In genomic region chr9:128902351-128903078, GRCh38 we compare ENCODE assay signal across 8 cellular contexts. TPM values are rescaled to one million over a fixed set of nuclear protein-coding genes. Genes with fewer than 3 reads are reported as not detected.
DNase-seq lines count a peak whose midpoint lies in the region; ATAC-seq and TF ChIP-seq lines count a peak whose summit lies in the region.

No MANE protein-coding gene starts in this region.

- H3K4me2 ChIP-seq in MM.1S (ENCODE audit: low read depth, low read length): peak overlapping the region; percentile 80

- peaks cover 41% of the 10 kb centered on the region for H3K79me2 ChIP-seq in MM.1S (ENCODE audit: low read length)

- peaks cover 5% of the 10 kb centered on the region for H3F3A ChIP-seq in MM.1S (ENCODE audit: insufficient read depth, low read length)

- no peak for TF ChIP-seq CTCF in MM.1S (IDR thresholded peaks at IDR 0.05; ENCODE audit: low read length)
- no peak for TF ChIP-seq CTCF in left ventricle myocardium inferior (IDR thresholded peaks at IDR 0.05; ENCODE audit: borderline replicate concordance)
- no peak for TF ChIP-seq CTCF in testis (IDR thresholded peaks at IDR 0.05)

- no peaks in the 10 kb centered on the region for H3K9me2 ChIP-seq in MM.1S (replicated peaks; ENCODE audit: insufficient read depth, low read length)

- intact Hi-C loops in left ventricle myocardium inferior (cut with micrococcal nuclease) (no loop called here), testis (cut with DNase I; ENCODE audit: low total_unique reads) (no loop called here)

- H3K27me3 ChIP-seq in MM.1S (replicated peaks; ENCODE audit: insufficient read depth, low read length): no peaks in the 10 kb centered on the region
- H3K27me3 ChIP-seq in left ventricle myocardium inferior (ENCODE audit: low read depth): no peaks in the 10 kb centered on the region
- no peaks in the 10 kb centered on the region for H3K27me3 ChIP-seq in testis

- H3K4me1 ChIP-seq in MM.1S (ENCODE audit: low read length) (peaks cover 35% of the 10 kb centered on the region), left ventricle myocardium inferior (peaks cover 79% of the 10 kb centered on the region), testis (peaks cover 25% of the 10 kb centered on the region)

- H3K4me3 ChIP-seq in MM.1S (ENCODE audit: low read length) (peak overlapping the region; percentile 23; the same call in 1 of the 2 replicates), left ventricle myocardium inferior (no peak overlapping the region), testis (no peak overlapping the region)

- peak overlapping the region; percentile 64; the same call in 1 of the 2 replicates for H3K27ac ChIP-seq in MM.1S (ENCODE audit: low read length)
- H3K27ac ChIP-seq in left ventricle myocardium inferior (replicated peaks): peak overlapping the region; percentile 82
- no peak overlapping the region for H3K27ac ChIP-seq in testis

- H4K20me1 ChIP-seq in MM.1S (ENCODE audit: insufficient read depth, low read length): no peaks in the 10 kb centered on the region

- H3K9ac ChIP-seq in MM.1S (ENCODE audit: low read length): peak overlapping the region; percentile 35; the same call in 1 of the 2 replicates

- no peak for TF ChIP-seq POLR2A in testis (IDR thresholded peaks at IDR 0.05)

- WGBS in testis, 2 donors: 72 to 80% methylated on average over 11 to 23 of the region's 23 CpGs

- H3K36me3 ChIP-seq in MM.1S (replicated peaks; ENCODE audit: insufficient read depth, low read length) (no peaks in the 10 kb centered on the region), left ventricle myocardium inferior (peaks cover 17% of the 10 kb centered on the region), testis (ENCODE audit: low read depth, missing control alignments) (no peaks in the 10 kb centered on the region)

- peak; percentile 82 for ATAC-seq in GM21576 (IDR thresholded peaks at IDR 0.05; ENCODE audit: unreplicated experiment)

- peak overlapping the region; percentile 55 for H2AFZ ChIP-seq in MM.1S (ENCODE audit: low read length)

- no peaks in the 10 kb centered on the region for H3K9me3 ChIP-seq in MM.1S (replicated peaks; ENCODE audit: insufficient read depth, low read length)
- H3K9me3 ChIP-seq in left ventricle myocardium inferior (replicated peaks): no peaks in the 10 kb centered on the region
- no peaks in the 10 kb centered on the region for H3K9me3 ChIP-seq in testis

- DNase-seq in EH (ENCODE audit: low read depth): peak; percentile 13
- peak; percentile 83 for DNase-seq in MM.1S
- DNase-seq in activated CD8-positive, alpha-beta memory T cell treated with anti-CD3 and anti-CD28 coated beads, Interleukin-2, amount 50 U/mL, for 48 hours: peak; percentile 91
- peak; percentile 56 for DNase-seq in left ventricle myocardium inferior
- peak; percentile 53 for DNase-seq in stimulated activated CD8-positive, alpha-beta memory T cell treated with anti-CD3 and anti-CD28 coated beads, Interleukin-15, amount 100 ng/mL, for 24 hours (ENCODE audit: low read depth)
- DNase-seq in AG08395 (ENCODE audit: low spot score): no peak
- DNase-seq in testis: no peak

RNA-seq across cellular contexts. Expression of gene PHYHD1, which starts 18.3 kb away (rescaled TPM):
- total RNA-seq in left ventricle myocardium inferior: 20.3 TPM
- 10 to 100 TPM; 10.9 to 18.5 TPM for total RNA-seq in testis
- polyA plus RNA-seq in testis (ENCODE audit: insufficient read depth, low read depth, low replicate concordance): 15.1 TPM

RNA-seq across cellular contexts. Expression of gene LRRC8A, which starts 20.6 kb away (rescaled TPM):
- total RNA-seq in left ventricle myocardium inferior (19.8 TPM), testis (10 to 100 TPM; 54.3 to 61.3 TPM)
- polyA plus RNA-seq in testis (ENCODE audit: insufficient read depth, low read depth, low replicate concordance): 30.9 TPM

RNA-seq across cellular contexts. Expression of gene KYAT1, which starts 20.8 kb away (rescaled TPM):
- total RNA-seq in left ventricle myocardium inferior (12.1 TPM), testis (10 to 100 TPM; 14.0 to 18.0 TPM)
- 11.6 TPM for polyA plus RNA-seq in testis (ENCODE audit: insufficient read depth, low read depth, low replicate concordance)

RNA-seq across cellular contexts. Expression of gene DOLK, which starts 44.9 kb away (rescaled TPM):
- total RNA-seq in left ventricle myocardium inferior (8.4 TPM), testis (10 to 100 TPM; 26.4 to 29.4 TPM)
- 36.9 TPM for polyA plus RNA-seq in testis (ENCODE audit: insufficient read depth, low read depth, low replicate concordance)

RNA-seq across cellular contexts. Expression of gene NUP188, which starts 45.0 kb away (rescaled TPM):
- total RNA-seq in left ventricle myocardium inferior (15.9 TPM), testis (100 to 1,000 TPM; 165 to 184 TPM)
- 241 TPM for polyA plus RNA-seq in testis (ENCODE audit: insufficient read depth, low read depth, low replicate concordance)

Comparison
In these comparisons a context has a peak if more than half of its experiments do, and no peak if none do; other contexts are left out.
1. DNase-seq: peak in EH (single experiment), MM.1S (single experiment), activated CD8-positive, alpha-beta memory T cell treated with anti-CD3 and anti-CD28 coated beads, Interleukin-2, amount 50 U/mL, for 48 hours (single experiment), left ventricle myocardium inferior (single experiment) and stimulated activated CD8-positive, alpha-beta memory T cell treated with anti-CD3 and anti-CD28 coated beads, Interleukin-15, amount 100 ng/mL, for 24 hours (single experiment); none in AG08395 (single experiment) and testis (single experiment).
2. H3K27ac ChIP-seq: peak in MM.1S (single experiment) and left ventricle myocardium inferior (single experiment); none in testis (0 of 2).